8 cellular contexts compared by ENCODE assay signal in the genomic region with DNA sequence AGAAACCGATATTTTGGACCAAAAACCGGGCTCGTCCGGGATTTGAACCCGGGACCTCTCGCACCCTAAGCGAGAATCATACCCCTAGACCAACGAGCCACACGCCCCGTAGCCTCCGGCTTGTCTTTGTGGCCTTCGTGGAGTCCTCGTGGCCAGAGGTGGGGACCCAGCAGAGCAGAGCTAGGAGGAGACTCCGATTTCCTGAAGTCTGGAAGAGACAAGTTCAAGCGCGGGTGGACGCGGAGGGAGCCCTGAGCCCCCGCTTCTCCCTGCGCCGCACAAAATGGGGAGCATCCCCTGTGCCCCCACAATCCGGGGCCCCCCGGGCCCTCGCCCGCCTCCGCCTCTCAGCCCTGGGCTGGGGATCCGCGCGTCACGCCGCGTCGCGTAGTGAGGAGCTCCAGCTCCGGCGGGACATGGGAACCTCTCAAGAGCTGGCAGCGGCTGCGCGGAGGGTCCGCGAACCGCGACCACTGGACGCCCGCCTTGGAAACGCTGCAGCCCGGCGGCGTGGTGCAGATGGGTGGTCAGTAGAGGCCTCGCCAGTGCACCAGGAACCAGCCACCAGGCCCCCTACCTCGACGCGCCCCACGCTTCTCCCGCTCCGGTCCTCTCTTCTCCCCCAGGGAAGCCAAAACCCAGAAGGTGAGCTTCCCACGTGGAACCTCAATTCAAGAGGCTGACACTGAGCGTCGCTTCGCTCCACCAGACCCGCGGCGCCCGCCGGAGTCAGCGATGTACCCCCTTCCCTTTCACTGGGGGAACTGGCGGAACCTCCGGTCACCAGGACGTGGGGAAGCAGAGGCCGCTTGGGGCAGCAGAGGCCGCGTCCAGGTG. TPM values are rescaled to one million over a fixed set of nuclear protein-coding genes. Genes with fewer than 3 reads are reported as not detected.
A peak's percentile ranks its signal among the peaks of the same experiment; 100 is the strongest.
DNase-seq lines count a peak whose midpoint lies in the region; ATAC-seq, FAIRE-seq and TF ChIP-seq lines count a peak whose summit lies in the region.

No MANE protein-coding gene starts in this region.

- H3K27ac ChIP-seq in brain microvascular endothelial cell, result no peak overlapping the region
- H3K27ac ChIP-seq in keratinocyte (ENCODE audit: control insufficient read depth, insufficient read depth, low read length), result peak overlapping the region; percentile 31

- no peaks in the 10 kb centered on the region for H3K36me3 ChIP-seq in brain microvascular endothelial cell (replicated peaks)
- H3K36me3 ChIP-seq in keratinocyte (ENCODE audit: control insufficient read depth in 2 of 2, extremely low read depth in 1 of 2, insufficient read depth in 2 of 2, low read length in 2 of 2), result no peaks in the 10 kb centered on the region

- ATAC-seq in stimulated activated naive CD8-positive, alpha-beta T cell treated with anti-CD3 and anti-CD28 coated beads, Interleukin-15, Interleukin-2, amounts not matched to agents 100 U/mL and 50 U/mL, for 24 hours, result peak; percentile 60
- no peak for ATAC-seq in HG03432 (IDR thresholded peaks at IDR 0.05; ENCODE audit: unreplicated experiment)

- DNase-seq in NCI-H82 (lab: John Stamatoyannopoulos, UW) (peak; percentile 80), NCI-H82 treated with DMSO at 0.1 percent for 48 hours (lab: John Stamatoyannopoulos, UW; ENCODE audit: unreplicated experiment) (no peak), RPMI8226 (peak; percentile 66), brain microvascular endothelial cell (peak; percentile 68), keratinocyte (ENCODE audit: low read depth, low spot score) (no peak), NCI-H1417 (lab: John Stamatoyannopoulos, UW) (no peak)
- DNase-seq in stimulated activated naive CD8-positive, alpha-beta T cell treated with anti-CD3 and anti-CD28 coated beads, Interleukin-15, Interleukin-2, amounts not matched to agents 100 U/mL and 50 U/mL, for 24 hours, result peak; percentile 84

- peak overlapping the region; percentile 73 for H3K9ac ChIP-seq in keratinocyte (ENCODE audit: control insufficient read depth, extremely low read depth, insufficient read depth, low read length)

- FAIRE-seq in keratinocyte (lab: Jason Lieb, UNC), result no peak

- no peaks in the 10 kb centered on the region for H3K9me3 ChIP-seq in keratinocyte (ENCODE audit: control insufficient read depth, low read depth, low read length)

- H3K4me3 ChIP-seq in brain microvascular endothelial cell (ENCODE audit: low read depth, low read length) (peak overlapping the region; percentile 65), keratinocyte (ENCODE audit: control insufficient read depth in 2 of 3, extremely low read depth in 1 of 3, insufficient read depth in 2 of 3, low read depth in 1 of 3, low read length in 3 of 3) (peak overlapping the region; percentile 58 to 86 (median 82))

- peak overlapping the region; percentile 95 for H2AFZ ChIP-seq in keratinocyte (ENCODE audit: control insufficient read depth, low read length)

- dilution Hi-C loops in keratinocyte (cut with MboI; ENCODE audit: extremely low pct_ligation_motif_present, low sequenced_read_pairs), result no loop called here

- peaks cover 14% of the 10 kb centered on the region for H3K4me1 ChIP-seq in keratinocyte (ENCODE audit: control insufficient read depth, extremely low read depth, insufficient read depth, low read length)

- H3K27me3 ChIP-seq in brain microvascular endothelial cell (replicated peaks), result no peaks in the 10 kb centered on the region
- no peaks in the 10 kb centered on the region for H3K27me3 ChIP-seq in keratinocyte (ENCODE audit: control insufficient read depth, extremely low read depth, insufficient read depth, low read length)

- H4K20me1 ChIP-seq in keratinocyte (ENCODE audit: control insufficient read depth, extremely low read depth, insufficient read depth, low read length), result no peaks in the 10 kb centered on the region

- peaks cover 2% of the 10 kb centered on the region for H3K9me1 ChIP-seq in keratinocyte (ENCODE audit: control insufficient read depth, extremely low read depth, insufficient read depth, low read length)

- H3K4me2 ChIP-seq in keratinocyte (ENCODE audit: control insufficient read depth, extremely low read depth, insufficient read depth, low read depth, low read length), result peak overlapping the region; percentile 91

- no peaks in the 10 kb centered on the region for H3K79me2 ChIP-seq in keratinocyte (ENCODE audit: control insufficient read depth, insufficient read depth, low read length)

- TF ChIP-seq CTCF in brain microvascular endothelial cell (IDR thresholded peaks at IDR 0.05; ENCODE audit: low read depth, low read length, missing control alignments), result peak; percentile 59
- TF ChIP-seq CTCF in keratinocyte (optimal IDR thresholded peaks at IDR 0.05 in 1 of 3, IDR thresholded peaks at IDR 0.05 in 1 of 3, conservative IDR thresholded peaks at IDR 0.05 in 1 of 3; ENCODE audit: extremely low read depth in 1 of 3, insufficient read depth in 2 of 3, low read length in 3 of 3), result peak in 1 of 3 experiments; percentile 38

- in situ Hi-C loops in brain microvascular endothelial cell (cut with HindIII; ENCODE audit: low pct_ligation_motif_present, low sequenced_read_pairs), result no loop called here

RNA-seq across cellular contexts. Expression of gene OR1F1, which starts 5.2 kb away (rescaled TPM):
- polyA plus RNA-seq in keratinocyte, result 0.51 to 0.89 TPM (median 0.58 TPM) in 3 replicates
- not detected for polyA plus RNA-seq in keratinocyte (2011; ENCODE audit: low read depth)
- polyA plus RNA-seq in keratinocyte (2011; cell fraction: cytosol; rRNA removed), result 0.55 and 0.56 TPM in 2 replicates
- 1.1 and 1.2 TPM in 2 replicates for polyA plus RNA-seq in keratinocyte (2011; cell fraction: nucleus; rRNA removed)
- 0.29 TPM in 1 of 2 replicates, not detected in the other for polyA plus RNA-seq in keratinocyte (2012; ENCODE audit: low replicate concordance)
- polyA minus RNA-seq in keratinocyte, result 1.0 to 3.6 TPM (median 2.7 TPM) in 3 replicates
- not detected for polyA minus RNA-seq in keratinocyte (2011; cell fraction: cytosol; rRNA and poly(A)+ RNA removed)
- polyA minus RNA-seq in keratinocyte (2011; cell fraction: nucleus; rRNA and poly(A)+ RNA removed), result 0.93 TPM in 1 of 2 replicates, not detected in the other

RNA-seq across cellular contexts. Expression of gene ZNF213, which starts 48.0 kb away (rescaled TPM):
- polyA plus RNA-seq in keratinocyte, result 0.51 to 1.1 TPM (median 0.62 TPM) in 3 replicates
- polyA plus RNA-seq in keratinocyte (2011; ENCODE audit: low read depth), result 1.5 TPM
- 0.77 and 2.4 TPM in 2 replicates for polyA plus RNA-seq in keratinocyte (2011; cell fraction: cytosol; rRNA removed)
- 1.4 and 2.0 TPM in 2 replicates for polyA plus RNA-seq in keratinocyte (2011; cell fraction: nucleus; rRNA removed)
- polyA plus RNA-seq in keratinocyte (2012; ENCODE audit: low replicate concordance), result 6.4 and 6.6 TPM in 2 replicates
- 1.2 to 4.8 TPM (median 1.5 TPM) in 3 replicates for polyA minus RNA-seq in keratinocyte
- polyA minus RNA-seq in keratinocyte (2011; cell fraction: cytosol; rRNA and poly(A)+ RNA removed), result 7.5 TPM
- polyA minus RNA-seq in keratinocyte (2011; cell fraction: nucleus; rRNA and poly(A)+ RNA removed), result 2.0 and 2.6 TPM in 2 replicates

RNA-seq across cellular contexts. Expression of gene ZNF200, which starts 52.1 kb away (rescaled TPM):
- polyA plus RNA-seq in keratinocyte, result 3.1 to 4.7 TPM (median 4.3 TPM) in 3 replicates
- polyA plus RNA-seq in keratinocyte (2011; ENCODE audit: low read depth), result 2.2 TPM
- 1.9 and 3.6 TPM in 2 replicates for polyA plus RNA-seq in keratinocyte (2011; cell fraction: cytosol; rRNA removed)
- polyA plus RNA-seq in keratinocyte (2011; cell fraction: nucleus; rRNA removed), result 7.4 and 9.2 TPM in 2 replicates
- polyA plus RNA-seq in keratinocyte (2012; ENCODE audit: low replicate concordance), result 4.1 and 4.9 TPM in 2 replicates
- 2.0 to 6.3 TPM (median 2.7 TPM) in 3 replicates for polyA minus RNA-seq in keratinocyte
- 2.5 TPM for polyA minus RNA-seq in keratinocyte (2011; cell fraction: cytosol; rRNA and poly(A)+ RNA removed)
- 4.0 and 6.5 TPM in 2 replicates for polyA minus RNA-seq in keratinocyte (2011; cell fraction: nucleus; rRNA and poly(A)+ RNA removed)

Comparison
In these comparisons a context has a peak if more than half of its experiments do, and no peak if none do; other contexts are left out.
1. DNase-seq: peak in NCI-H82 (single experiment), RPMI8226 (single experiment), brain microvascular endothelial cell (single experiment) and stimulated activated naive CD8-positive, alpha-beta T cell treated with anti-CD3 and anti-CD28 coated beads, Interleukin-15, Interleukin-2, amounts not matched to agents 100 U/mL and 50 U/mL, for 24 hours (single experiment); none in NCI-H82 treated with DMSO at 0.1 percent for 48 hours (single experiment), keratinocyte (single experiment) and NCI-H1417 (0 of 3).